Comparison of ENCODE assay signal across 11 cellular contexts in the genomic region with DNA sequence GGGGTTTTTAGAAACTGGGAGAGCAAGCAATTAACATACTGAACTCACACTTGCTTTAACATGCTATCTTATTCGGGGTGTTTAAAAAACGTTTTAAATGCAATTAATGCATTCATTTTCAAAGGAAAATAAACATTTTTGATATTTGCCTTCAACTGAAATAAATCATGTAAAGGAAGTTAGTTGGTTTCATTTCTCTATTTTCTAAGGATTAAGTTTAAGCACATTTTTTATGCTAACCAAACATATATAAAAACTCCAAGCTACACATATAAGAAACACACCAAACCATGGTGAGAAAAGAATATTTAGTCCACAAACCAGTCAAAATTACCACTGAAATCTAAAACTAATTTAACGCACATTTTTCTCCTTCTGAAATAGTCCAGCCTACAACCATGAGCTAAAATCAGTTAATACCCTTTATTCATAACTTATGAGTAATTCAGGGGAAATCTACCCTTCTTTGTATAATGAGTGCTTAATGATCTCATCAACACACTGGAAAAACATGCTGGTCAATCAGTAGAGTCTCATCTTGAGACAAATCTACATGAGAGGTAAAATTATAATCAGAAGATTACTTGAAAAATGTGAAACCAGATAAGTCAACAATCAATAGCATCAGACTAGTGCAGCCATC. TPM values are rescaled to one million over a fixed set of nuclear protein-coding genes. Genes with fewer than 3 reads are reported as not detected.
A peak's percentile ranks its signal among the peaks of the same experiment; 100 is the strongest.
DNase-seq lines count a peak whose midpoint lies in the region; ATAC-seq and TF ChIP-seq lines count a peak whose summit lies in the region.
"Had no signal": no experiment of that assay in that cellular context is flagged by ENCODE, and none has a peak within 500 bp of the region (broad histone marks: within the 10 kb centered on the region; RNA-seq: fewer than 3 reads in every experiment).

No MANE protein-coding gene starts in this region.

- no peaks in the 10 kb centered on the region for H3K27me3 ChIP-seq in endocrine pancreas (ENCODE audit: control insufficient read depth, insufficient read depth, low read length)
- no peaks in the 10 kb centered on the region for H3K27me3 ChIP-seq in heart right ventricle
- H3K27me3 ChIP-seq: sigmoid colon, suprapubic skin had no signal

- TF ChIP-seq CTCF in heart right ventricle (IDR thresholded peaks at IDR 0.05): no peak

- intact Hi-C loops in heart right ventricle (cut with DNase I): no loop called here

- ATAC-seq in GM19395 (IDR thresholded peaks at IDR 0.05; ENCODE audit: unreplicated experiment): peak; percentile 48
- ATAC-seq in HG03520 (IDR thresholded peaks at IDR 0.05; ENCODE audit: unreplicated experiment): peak; percentile 50
- no peak for ATAC-seq in heart right ventricle

- H3K4me3 ChIP-seq in endocrine pancreas (ENCODE audit: control insufficient read depth, insufficient read depth, low read length) (peak overlapping the region; percentile 72), heart right ventricle (no peak overlapping the region)
- H3K4me3 ChIP-seq: sigmoid colon, suprapubic skin had no signal

- WGBS in heart right ventricle, 2 donors: 54 to 62% methylated on average over 3 of the region's 3 CpGs

- H3K4me1 ChIP-seq in endocrine pancreas (ENCODE audit: control insufficient read depth, insufficient read depth, low read length) (peaks cover 27% of the 10 kb centered on the region), heart right ventricle (peaks cover 4 to 96% (median 85%) of the 10 kb centered on the region in 9 donors)

- peak; percentile 41 for DNase-seq in CD1c-positive myeloid dendritic cell (ENCODE audit: extremely low spot score)
- DNase-seq in superior temporal gyrus (ENCODE audit: extremely low spot score): no peak
- no peak for DNase-seq in RPMI8226
- no peak for DNase-seq in heart right ventricle
- DNase-seq in SHP77 (lab: John Stamatoyannopoulos, UW): no peak
- DNase-seq: DMS153, sigmoid colon had no signal

- H3K36me3 ChIP-seq in endocrine pancreas (ENCODE audit: control insufficient read depth, insufficient read depth, low read length) (no peaks in the 10 kb centered on the region), heart right ventricle (peaks cover 0 to 3% (median 0%) of the 10 kb centered on the region in 9 donors)
- H3K36me3 ChIP-seq: sigmoid colon, suprapubic skin had no signal

- H3K27ac ChIP-seq in heart right ventricle: peak overlapping the region in 1 of 10 donors; percentile 50
- H3K27ac ChIP-seq: suprapubic skin had no signal

- H3K9ac ChIP-seq in endocrine pancreas (ENCODE audit: control insufficient read depth, insufficient read depth, low read length): no peak overlapping the region

- no peaks in the 10 kb centered on the region for H3K9me3 ChIP-seq in endocrine pancreas (ENCODE audit: control insufficient read depth, low read length)
- H3K9me3 ChIP-seq in heart right ventricle: no peaks in the 10 kb centered on the region
- H3K9me3 ChIP-seq: sigmoid colon, suprapubic skin had no signal

RNA-seq across cellular contexts. Expression of a gene that starts 8.1 kb away (rescaled TPM):
- total RNA-seq in heart right ventricle: 10 to 100 TPM; 33.3 to 48.2 (median 37.6) TPM
- polyA plus RNA-seq in heart right ventricle: 10 to 100 TPM; 15.7 to 27.8 TPM

Comparison
In these comparisons a context has a peak if more than half of its experiments do, and no peak if none do; other contexts are left out.
1. ATAC-seq: peak in GM19395 (single experiment) and HG03520 (single experiment); none in heart right ventricle (0 of 8).